Comparison of ENCODE assay signal across 1 cellular context in genomic region chr6:42960243-42961019, GRCh38.
TF ChIP-seq lines count a peak whose summit lies in the region.

GNMT (plus strand) TSS chr6:42960754; CDS start chr6:42960768, 14 bp downstream.

TF ChIP-seq in HepG2, 621 proteins besides CTCF, POLR2A, EP300 and RAD21 (continued from another document and continues in another):
- TF ChIP-seq ZBTB46 (CRISPR knock-in tag; IDR thresholded peaks at IDR 0.05; ENCODE audit: borderline replicate concordance): no peak
- peak; percentile 85 for TF ChIP-seq ZSCAN31 (CRISPR knock-in tag; IDR thresholded peaks at IDR 0.05; ENCODE audit: low read depth)
- 0 out of 2 replicates have a peak, but pooled peaks have one; percentile 33 for TF ChIP-seq THAP11 (CRISPR knock-in tag; IDR thresholded peaks at IDR 0.05)
- TF ChIP-seq FOXM1 (CRISPR knock-in tag; IDR thresholded peaks at IDR 0.05): peak; percentile 44; the same call in 1 of the 2 replicates
- no peak for TF ChIP-seq NFIC (IDR thresholded peaks at IDR 0.05; ENCODE audit: low read length)
- no peak; the same call in 1 of the 2 replicates for TF ChIP-seq SPEN (CRISPR knock-in tag; IDR thresholded peaks at IDR 0.05; ENCODE audit: low read depth)
- TF ChIP-seq ZBTB39 (CRISPR knock-in tag; IDR thresholded peaks at IDR 0.05): no peak
- TF ChIP-seq BCL6 (CRISPR knock-in tag; IDR thresholded peaks at IDR 0.05): peak; percentile 39; the same call in 1 of the 2 replicates
- peak; percentile 43; the same call in 1 of the 2 replicates for TF ChIP-seq PAXIP1 (CRISPR knock-in tag; conservative IDR thresholded peaks at IDR 0.05)
- TF ChIP-seq MIXL1 (CRISPR knock-in tag; IDR thresholded peaks at IDR 0.05): no peak
- TF ChIP-seq HOMEZ (CRISPR knock-in tag; IDR thresholded peaks at IDR 0.05; ENCODE audit: low read depth): no peak
- TF ChIP-seq KDM3A (CRISPR knock-in tag; IDR thresholded peaks at IDR 0.05; ENCODE audit: low read depth): no peak
- TF ChIP-seq MED1 (CRISPR knock-in tag; IDR thresholded peaks at IDR 0.05): peak; percentile 47
- TF ChIP-seq MXD3 (CRISPR knock-in tag; IDR thresholded peaks at IDR 0.05): peak; percentile 53; the same call in 1 of the 2 replicates
- no peak; the same call in 1 of the 2 replicates for TF ChIP-seq HNF4A (CRISPR knock-in tag; IDR thresholded peaks at IDR 0.05)
- TF ChIP-seq RARG (CRISPR knock-in tag; IDR thresholded peaks at IDR 0.05; ENCODE audit: low read depth): no peak
- TF ChIP-seq MIER2 (CRISPR knock-in tag; IDR thresholded peaks at IDR 0.05): no peak
- TF ChIP-seq ZNF549 (CRISPR knock-in tag; IDR thresholded peaks at IDR 0.05): no peak
- no peak for TF ChIP-seq SNRNP70 (IDR thresholded peaks at IDR 0.05; ENCODE audit: low read depth, low read length)
- TF ChIP-seq ATF5 (CRISPR knock-in tag; IDR thresholded peaks at IDR 0.05; ENCODE audit: low read depth): no peak
- TF ChIP-seq RELA (CRISPR knock-in tag; IDR thresholded peaks at IDR 0.05): no peak
- no peak for TF ChIP-seq NBN (conservative IDR thresholded peaks at IDR 0.05)
- no peak for TF ChIP-seq ATF6 (CRISPR knock-in tag; conservative IDR thresholded peaks at IDR 0.05)
- peak; percentile 57; the same call in 1 of the 2 replicates for TF ChIP-seq GMEB1 (CRISPR knock-in tag; IDR thresholded peaks at IDR 0.05; ENCODE audit: borderline replicate concordance)
- TF ChIP-seq THRA (CRISPR knock-in tag; IDR thresholded peaks at IDR 0.05; ENCODE audit: borderline replicate concordance): no peak
- peak; percentile 96 for TF ChIP-seq ZNF777 (CRISPR knock-in tag; IDR thresholded peaks at IDR 0.05)
- 0 out of 2 replicates have a peak, but pooled peaks have one; percentile 60 for TF ChIP-seq ZIK1 (CRISPR knock-in tag; IDR thresholded peaks at IDR 0.05; ENCODE audit: borderline replicate concordance, low read depth)
- TF ChIP-seq ZFP36 (IDR thresholded peaks at IDR 0.05; ENCODE audit: borderline replicate concordance, low read depth, low read length, partially characterized antibody): no peak
- TF ChIP-seq ZNF740 (CRISPR knock-in tag; IDR thresholded peaks at IDR 0.05): no peak
- no peak for TF ChIP-seq KLF13 (CRISPR knock-in tag; IDR thresholded peaks at IDR 0.05)
- no peak for TF ChIP-seq MTA1 (CRISPR knock-in tag; IDR thresholded peaks at IDR 0.05; ENCODE audit: borderline replicate concordance)
- peak; percentile 55; the same call in 1 of the 2 replicates for TF ChIP-seq ZNF280B (CRISPR knock-in tag; IDR thresholded peaks at IDR 0.05; ENCODE audit: borderline replicate concordance)
- TF ChIP-seq JARID2 (CRISPR knock-in tag; IDR thresholded peaks at IDR 0.05; ENCODE audit: insufficient replicate concordance): no peak
- no peak for TF ChIP-seq HINFP (CRISPR knock-in tag; IDR thresholded peaks at IDR 0.05; ENCODE audit: low read depth)
- TF ChIP-seq SATB2 (CRISPR knock-in tag; IDR thresholded peaks at IDR 0.05): 0 out of 2 replicates have a peak, but pooled peaks have one; percentile 33
- TF ChIP-seq ZNF883 (CRISPR knock-in tag; IDR thresholded peaks at IDR 0.05; ENCODE audit: not compliant biosample characterization): peak; percentile 77
- peak; percentile 76; the same call in 1 of the 2 replicates for TF ChIP-seq TIGD3 (CRISPR knock-in tag; IDR thresholded peaks at IDR 0.05; ENCODE audit: borderline replicate concordance)
- no peak for TF ChIP-seq ZKSCAN8 (CRISPR knock-in tag; IDR thresholded peaks at IDR 0.05; ENCODE audit: borderline replicate concordance)
